ENCODE assay signal across 24 cellular contexts in genomic region chr20:16607364-16608264, GRCh38. TPM values are rescaled to one million over a fixed set of nuclear protein-coding genes. Genes with fewer than 3 reads are reported as not detected.
DNase-seq lines count a peak whose midpoint lies in the region; ATAC-seq and TF ChIP-seq lines count a peak whose summit lies in the region.
"Had no signal": no experiment of that assay in that cellular context is flagged by ENCODE, and none has a peak within 500 bp of the region (broad histone marks: within the 10 kb centered on the region; RNA-seq: fewer than 3 reads in every experiment).

No MANE protein-coding gene starts in this region.

- TF ChIP-seq EP300 in suprapubic skin (IDR thresholded peaks at IDR 0.05) = no peak

- in situ Hi-C loops in GM13977 (cut with MboI; ENCODE audit: low pct_unique_long_range_greater_than_20kb, low sequenced_read_pairs, unreplicated experiment) = no loop called here

- H3K36me3 ChIP-seq in body of pancreas (replicated peaks in 1 of 2; ENCODE audit: insufficient read depth in 1 of 2, low read depth in 2 of 2) = no peaks in the 10 kb centered on the region
- H3K36me3 ChIP-seq in suprapubic skin = no peaks in the 10 kb centered on the region
- H3K36me3 ChIP-seq: tibial artery had no signal

- intact Hi-C loops in body of pancreas (cut with DNase I) (no loop called here), sciatic nerve (cut with DNase I) (no loop called here)

- H3K27ac Mint-ChIP-seq in activated CD4-positive, alpha-beta T cell treated with anti-CD3 and anti-CD28 coated beads, Interleukin-2, amount 10 ng/mL, durations not matched to agents 7 days and 5 days = no peak overlapping the region
- H3K27ac Mint-ChIP-seq: activated CD8-positive, alpha-beta T cell treated with anti-CD3 and anti-CD28 coated beads for 36 hours; activated naive CD8-positive, alpha-beta T cell treated with anti-CD3 and anti-CD28 coated beads for 36 hours; CD8-positive, alpha-beta T cell; dendritic cell treated with granulocyte-macrophage colony-stimulating factor and Interleukin-4, amounts not matched to agents 40 ng/mL and 50 ng/mL, for 4 days; IgD-negative memory B cell; naive thymus-derived CD4-positive, alpha-beta T cell; progenitor cell of endocrine pancreas; stimulated activated memory B cell treated with anti-CD40 and anti-IgM and Interleukin-4, amounts not matched to agents 10 μg/mL and 1 μg/mL and 100 μg/mL, for 72 hours had no signal

- H3K27me3 ChIP-seq in body of pancreas (no peaks in the 10 kb centered on the region), suprapubic skin (no peaks in the 10 kb centered on the region)
- H3K27me3 ChIP-seq: tibial artery had no signal

- H3K4me1 ChIP-seq in body of pancreas (peaks cover 24% of the 10 kb centered on the region), suprapubic skin (no peaks in the 10 kb centered on the region)

- ATAC-seq in body of pancreas (peak; percentile 65), left lobe of liver (peak; percentile 84), sciatic nerve (peak; percentile 66), HG03565 (IDR thresholded peaks at IDR 0.05; ENCODE audit: unreplicated experiment) (no peak)
- ATAC-seq: activated CD8-positive, alpha-beta T cell treated with anti-CD3 and anti-CD28 coated beads for 36 hours; CD8-positive, alpha-beta T cell; naive thymus-derived CD4-positive, alpha-beta T cell; stimulated activated memory B cell treated with anti-CD40 and anti-IgM and Interleukin-4, amounts not matched to agents 10 μg/mL and 1 μg/mL and 100 μg/mL, for 72 hours had no signal

- no peaks in the 10 kb centered on the region for H3K9me3 Mint-ChIP-seq in activated CD4-positive, alpha-beta T cell treated with anti-CD3 and anti-CD28 coated beads, Interleukin-2, amount 10 ng/mL, durations not matched to agents 7 days and 5 days
- H3K9me3 Mint-ChIP-seq: activated CD8-positive, alpha-beta T cell treated with anti-CD3 and anti-CD28 coated beads for 36 hours; activated naive CD8-positive, alpha-beta T cell treated with anti-CD3 and anti-CD28 coated beads for 36 hours; CD8-positive, alpha-beta T cell; dendritic cell treated with granulocyte-macrophage colony-stimulating factor and Interleukin-4, amounts not matched to agents 40 ng/mL and 50 ng/mL, for 4 days; stimulated activated memory B cell treated with anti-CD40 and anti-IgM and Interleukin-4, amounts not matched to agents 10 μg/mL and 1 μg/mL and 100 μg/mL, for 72 hours had no signal

- WGBS in body of pancreas, 2 donors = 25 to 26% methylated on average over 12 of the region's 12 CpGs
- 67% methylated on average over 12 of the region's 12 CpGs for WGBS in suprapubic skin

- CTCF ChIA-PET in HEK293T (lab: Yijun Ruan, JAX) = no interaction called here
- CTCF ChIA-PET in activated CD4-positive, alpha-beta T cell treated with anti-CD3 and anti-CD28 coated beads, Interleukin-2, amount 10 ng/mL, durations not matched to agents 7 days and 5 days (lab: Charles Lee) = no interaction called here

- POLR2A ChIA-PET in HEK293T (lab: Yijun Ruan, JAX) = interaction anchor here (1.5 kb wide), 1 partner anchor 33 kb away, joined by 8 read pairs; no protein-coding TSS in a partner anchor
- POLR2A ChIA-PET in activated CD4-positive, alpha-beta T cell treated with anti-CD3 and anti-CD28 coated beads, Interleukin-2, amount 10 ng/mL, durations not matched to agents 7 days and 5 days (lab: Charles Lee) = no interaction called here

- TF ChIP-seq POLR2A in body of pancreas (IDR thresholded peaks at IDR 0.05) (no peak), suprapubic skin (IDR thresholded peaks at IDR 0.05) (no peak)

- no peak for TF ChIP-seq CTCF in body of pancreas (IDR thresholded peaks at IDR 0.05)
- no peak for TF ChIP-seq CTCF in suprapubic skin (IDR thresholded peaks at IDR 0.05)
- no peak for TF ChIP-seq CTCF in GM13977 (IDR thresholded peaks at IDR 0.05; ENCODE audit: extremely low read depth, insufficient read depth, missing control alignments)

- peak overlapping the region; percentile 48 to 65 (median 54) for H3K27ac ChIP-seq in body of pancreas
- H3K27ac ChIP-seq in suprapubic skin = no peak overlapping the region
- H3K27ac ChIP-seq: tibial artery had no signal

- no peak overlapping the region for H3K4me3 Mint-ChIP-seq in activated CD4-positive, alpha-beta T cell treated with anti-CD3 and anti-CD28 coated beads, Interleukin-2, amount 10 ng/mL, durations not matched to agents 7 days and 5 days
- H3K4me3 Mint-ChIP-seq: activated CD8-positive, alpha-beta T cell treated with anti-CD3 and anti-CD28 coated beads for 36 hours; activated naive CD8-positive, alpha-beta T cell treated with anti-CD3 and anti-CD28 coated beads for 36 hours; CD8-positive, alpha-beta T cell; dendritic cell treated with granulocyte-macrophage colony-stimulating factor and Interleukin-4, amounts not matched to agents 40 ng/mL and 50 ng/mL, for 4 days; IgD-negative memory B cell; naive thymus-derived CD4-positive, alpha-beta T cell; stimulated activated memory B cell treated with anti-CD40 and anti-IgM and Interleukin-4, amounts not matched to agents 10 μg/mL and 1 μg/mL and 100 μg/mL, for 72 hours had no signal

- H3K4me1 Mint-ChIP-seq in activated CD4-positive, alpha-beta T cell treated with anti-CD3 and anti-CD28 coated beads, Interleukin-2, amount 10 ng/mL, durations not matched to agents 7 days and 5 days = no peaks in the 10 kb centered on the region
- H3K4me1 Mint-ChIP-seq: activated naive CD8-positive, alpha-beta T cell treated with anti-CD3 and anti-CD28 coated beads for 36 hours; IgD-negative memory B cell; naive thymus-derived CD4-positive, alpha-beta T cell; stimulated activated memory B cell treated with anti-CD40 and anti-IgM and Interleukin-4, amounts not matched to agents 10 μg/mL and 1 μg/mL and 100 μg/mL, for 72 hours had no signal

- H3K9me3 ChIP-seq in body of pancreas (no peaks in the 10 kb centered on the region), suprapubic skin (no peaks in the 10 kb centered on the region)
- H3K9me3 ChIP-seq: tibial artery had no signal

- H3K4me3 ChIP-seq in body of pancreas (no peak overlapping the region), suprapubic skin (no peak overlapping the region)
- H3K4me3 ChIP-seq: lung, tibial artery had no signal

- no peaks in the 10 kb centered on the region for H3K27me3 Mint-ChIP-seq in activated CD4-positive, alpha-beta T cell treated with anti-CD3 and anti-CD28 coated beads, Interleukin-2, amount 10 ng/mL, durations not matched to agents 7 days and 5 days

- peak; percentile 40 for DNase-seq in HEK293T (ENCODE audit: extremely low spot score)
- peak in 3 of 4 donors; percentile 26 to 60 (median 40) for DNase-seq in body of pancreas
- peak; percentile 57 for DNase-seq in left lobe of liver (ENCODE audit: low spot score)
- no peak for DNase-seq in sciatic nerve (ENCODE audit: low spot score)
- no peak for DNase-seq in suprapubic skin (ENCODE audit: low spot score in 2 of 2)
- DNase-seq in activated CD4-positive, alpha-beta T cell treated with anti-CD3 and anti-CD28 coated beads, Interleukin-2, amount 10 ng/mL, durations not matched to agents 7 days and 5 days = no peak
- no peak for DNase-seq in GM13977 (ENCODE audit: low spot score)
- DNase-seq: activated CD8-positive, alpha-beta T cell treated with anti-CD3 and anti-CD28 coated beads for 36 hours; activated naive CD8-positive, alpha-beta T cell treated with anti-CD3 and anti-CD28 coated beads for 36 hours; activated T-cell treated with anti-CD3 and anti-CD28 coated beads, Interleukin-2, amount 50 U/mL, for 48 hours; CD8-positive, alpha-beta T cell; naive thymus-derived CD4-positive, alpha-beta T cell; NCI-H2081; NCI-H510A treated with DMSO at 0.1 percent for 48 hours; SHP77 treated with DMSO at 0.1 percent for 48 hours; stimulated activated CD4-positive, alpha-beta T cell treated with anti-CD3 and anti-CD28 coated beads, Interleukin-15, amount 100 ng/mL, for 24 hours; T-helper 2 cell; tibial artery had no signal

- H3K36me3 Mint-ChIP-seq in activated CD4-positive, alpha-beta T cell treated with anti-CD3 and anti-CD28 coated beads, Interleukin-2, amount 10 ng/mL, durations not matched to agents 7 days and 5 days (ENCODE audit: low read depth) = no peaks in the 10 kb centered on the region
- H3K36me3 Mint-ChIP-seq: activated naive CD8-positive, alpha-beta T cell treated with anti-CD3 and anti-CD28 coated beads for 36 hours; CD8-positive, alpha-beta T cell; IgD-negative memory B cell; naive thymus-derived CD4-positive, alpha-beta T cell; stimulated activated memory B cell treated with anti-CD40 and anti-IgM and Interleukin-4, amounts not matched to agents 10 μg/mL and 1 μg/mL and 100 μg/mL, for 72 hours had no signal

TF ChIP-seq in HEK293T, 16 proteins besides CTCF, POLR2A, EP300 and RAD21:
- TF ChIP-seq SP1 (IDR thresholded peaks at IDR 0.05) = no peak
- TF ChIP-seq ZNF384 (IDR thresholded peaks at IDR 0.05) = no peak
- no peak for TF ChIP-seq ELF4 (IDR thresholded peaks at IDR 0.05)
- TF ChIP-seq FOXK2 (IDR thresholded peaks at IDR 0.05) = no peak
- no peak for TF ChIP-seq SUZ12 (IDR thresholded peaks at IDR 0.05)
- no peak for TF ChIP-seq LEF1 (IDR thresholded peaks at IDR 0.05; ENCODE audit: borderline replicate concordance)
- TF ChIP-seq TARDBP (IDR thresholded peaks at IDR 0.05) = no peak
- TF ChIP-seq ARNT (IDR thresholded peaks at IDR 0.05) = no peak
- no peak for TF ChIP-seq FOXM1 (IDR thresholded peaks at IDR 0.05; ENCODE audit: borderline replicate concordance)
- TF ChIP-seq CTBP1 (IDR thresholded peaks at IDR 0.05; ENCODE audit: borderline replicate concordance) = no peak
- no peak for TF ChIP-seq L3MBTL2 (conservative IDR thresholded peaks at IDR 0.05)
- TF ChIP-seq HDGF (IDR thresholded peaks at IDR 0.05; ENCODE audit: borderline replicate concordance) = no peak
- no peak for TF ChIP-seq BHLHE40 (IDR thresholded peaks at IDR 0.05; ENCODE audit: borderline replicate concordance)
- TF ChIP-seq FOXA1 (IDR thresholded peaks at IDR 0.05) = no peak
- no peak for TF ChIP-seq NFRKB (IDR thresholded peaks at IDR 0.05)
- TF ChIP-seq PKNOX1 (IDR thresholded peaks at IDR 0.05) = no peak; the same call in 1 of the 2 replicates

RNA-seq across cellular contexts. Expression of gene KIF16B, which starts 34.4 kb away (rescaled TPM):
- total RNA-seq in body of pancreas (10 to 100 TPM; 13.7 to 55.0 TPM), left lobe of liver (10.1 TPM), sciatic nerve (27.4 TPM), suprapubic skin (10 to 100 TPM; 23.7 to 64.0 (median 38.2) TPM)
- 10 to 100 TPM in 1 of 2 experiments, 1 to 10 TPM in 1; 9.4 to 10.3 TPM for total RNA-seq in activated CD4-positive, alpha-beta T cell treated with anti-CD3 and anti-CD28 coated beads, Interleukin-2, amount 10 ng/mL, durations not matched to agents 7 days and 5 days

Comparison
In these comparisons a context has a peak if more than half of its experiments do, and no peak if none do; other contexts are left out.
1. DNase-seq: peak in HEK293T (single experiment), body of pancreas (3 of 4) and left lobe of liver (single experiment); none in sciatic nerve (single experiment), suprapubic skin (0 of 2), activated CD4-positive, alpha-beta T cell treated with anti-CD3 and anti-CD28 coated beads, Interleukin-2, amount 10 ng/mL, durations not matched to agents 7 days and 5 days (single experiment) and GM13977 (single experiment).